8 cellular contexts compared by ENCODE assay signal in genomic region chr2:240913810-240914644, GRCh38. TPM values are rescaled to one million over a fixed set of nuclear protein-coding genes. Genes with fewer than 3 reads are reported as not detected.
DNase-seq lines count a peak whose midpoint lies in the region; ATAC-seq and TF ChIP-seq lines count a peak whose summit lies in the region.

No MANE protein-coding gene starts in this region.

- no peak for ATAC-seq in activated CD8-positive, alpha-beta T cell treated with anti-CD3 and anti-CD28 coated beads, Interleukin-2, amount 10 ng/mL, durations not matched to agents 7 days and 5 days
- peak; percentile 60 to 69 for ATAC-seq in naive B cell (ENCODE audit: low read depth in 2 of 2)
- no peak for ATAC-seq in stimulated activated effector memory CD8-positive, alpha-beta T cell treated with anti-CD3 and anti-CD28 coated beads, Interleukin-12 subunit alpha, Interleukin-12 subunit beta, amount 100 ng/mL, for 72 hours

- POLR2A ChIA-PET in activated CD8-positive, alpha-beta T cell treated with anti-CD3 and anti-CD28 coated beads, Interleukin-2, amount 10 ng/mL, durations not matched to agents 7 days and 5 days (lab: Charles Lee), result no interaction called here

- DNase-seq in DMS 273 (lab: John Stamatoyannopoulos, UW; ENCODE audit: unreplicated experiment), result peak; percentile 84
- DNase-seq in DMS 273 treated with DMSO at 0.1 percent for 48 hours (lab: John Stamatoyannopoulos, UW), result no peak
- peak; percentile 10 for DNase-seq in NCI-H146 treated with DMSO at 0.1 percent for 48 hours (lab: John Stamatoyannopoulos, UW; ENCODE audit: unreplicated experiment)
- DNase-seq in activated CD8-positive, alpha-beta T cell treated with anti-CD3 and anti-CD28 coated beads, Interleukin-2, amount 10 ng/mL, durations not matched to agents 7 days and 5 days, result peak; percentile 63
- DNase-seq in endothelial cell (ENCODE audit: low spot score), result peak; percentile 90
- DNase-seq in naive B cell, result peak; percentile 55
- DNase-seq in stimulated activated effector memory CD8-positive, alpha-beta T cell treated with anti-CD3 and anti-CD28 coated beads, Interleukin-12 subunit alpha, Interleukin-12 subunit beta, amount 100 ng/mL, for 72 hours (ENCODE audit: low spot score in 2 of 2), result peak; percentile 53 to 85
- no peak for DNase-seq in DMS153 treated with DMSO at 0.1 percent for 48 hours (lab: John Stamatoyannopoulos, UW; ENCODE audit: unreplicated experiment)

- no peaks in the 10 kb centered on the region for H3K9me3 Mint-ChIP-seq in activated CD8-positive, alpha-beta T cell treated with anti-CD3 and anti-CD28 coated beads, Interleukin-2, amount 10 ng/mL, durations not matched to agents 7 days and 5 days (ENCODE audit: insufficient read depth)
- H3K9me3 Mint-ChIP-seq in endothelial cell (ENCODE audit: unreplicated experiment), result no peaks in the 10 kb centered on the region
- no peaks in the 10 kb centered on the region for H3K9me3 Mint-ChIP-seq in naive B cell
- H3K9me3 Mint-ChIP-seq in stimulated activated effector memory CD8-positive, alpha-beta T cell treated with anti-CD3 and anti-CD28 coated beads, Interleukin-12 subunit alpha, Interleukin-12 subunit beta, amount 100 ng/mL, for 72 hours, result no peaks in the 10 kb centered on the region

- H3K27ac Mint-ChIP-seq in activated CD8-positive, alpha-beta T cell treated with anti-CD3 and anti-CD28 coated beads, Interleukin-2, amount 10 ng/mL, durations not matched to agents 7 days and 5 days, result no peak overlapping the region
- H3K27ac Mint-ChIP-seq in endothelial cell (ENCODE audit: unreplicated experiment) (no peak overlapping the region), naive B cell (no peak overlapping the region)
- no peak overlapping the region for H3K27ac Mint-ChIP-seq in stimulated activated effector memory CD8-positive, alpha-beta T cell treated with anti-CD3 and anti-CD28 coated beads, Interleukin-12 subunit alpha, Interleukin-12 subunit beta, amount 100 ng/mL, for 72 hours

- no peaks in the 10 kb centered on the region for H3K4me1 Mint-ChIP-seq in activated CD8-positive, alpha-beta T cell treated with anti-CD3 and anti-CD28 coated beads, Interleukin-2, amount 10 ng/mL, durations not matched to agents 7 days and 5 days (ENCODE audit: low read depth)
- H3K4me1 Mint-ChIP-seq in endothelial cell (ENCODE audit: unreplicated experiment) (peaks cover 2% of the 10 kb centered on the region), naive B cell (peaks cover 3 to 12% (median 4%) of the 10 kb centered on the region in 3 donors)
- H3K4me1 Mint-ChIP-seq in stimulated activated effector memory CD8-positive, alpha-beta T cell treated with anti-CD3 and anti-CD28 coated beads, Interleukin-12 subunit alpha, Interleukin-12 subunit beta, amount 100 ng/mL, for 72 hours, result no peaks in the 10 kb centered on the region

- peaks cover 5% of the 10 kb centered on the region for H3K27me3 Mint-ChIP-seq in activated CD8-positive, alpha-beta T cell treated with anti-CD3 and anti-CD28 coated beads, Interleukin-2, amount 10 ng/mL, durations not matched to agents 7 days and 5 days (ENCODE audit: low read depth)
- H3K27me3 Mint-ChIP-seq in endothelial cell (ENCODE audit: unreplicated experiment) (peaks cover 10% of the 10 kb centered on the region), naive B cell (peaks cover 14 to 55% (median 25%) of the 10 kb centered on the region in 3 donors)

- peak; percentile 84 for TF ChIP-seq CTCF in endothelial cell (IDR thresholded peaks at IDR 0.05; ENCODE audit: unreplicated experiment)

- no peaks in the 10 kb centered on the region for H3K36me3 Mint-ChIP-seq in activated CD8-positive, alpha-beta T cell treated with anti-CD3 and anti-CD28 coated beads, Interleukin-2, amount 10 ng/mL, durations not matched to agents 7 days and 5 days (ENCODE audit: low read depth)
- H3K36me3 Mint-ChIP-seq in endothelial cell (ENCODE audit: low read depth, unreplicated experiment) (no peaks in the 10 kb centered on the region), naive B cell (no peaks in the 10 kb centered on the region)
- no peaks in the 10 kb centered on the region for H3K36me3 Mint-ChIP-seq in stimulated activated effector memory CD8-positive, alpha-beta T cell treated with anti-CD3 and anti-CD28 coated beads, Interleukin-12 subunit alpha, Interleukin-12 subunit beta, amount 100 ng/mL, for 72 hours

- H3K4me3 Mint-ChIP-seq in activated CD8-positive, alpha-beta T cell treated with anti-CD3 and anti-CD28 coated beads, Interleukin-2, amount 10 ng/mL, durations not matched to agents 7 days and 5 days, result no peak overlapping the region
- H3K4me3 Mint-ChIP-seq in endothelial cell (ENCODE audit: unreplicated experiment) (no peak overlapping the region), naive B cell (peak overlapping the region in 1 of 8 donors; percentile 12)
- no peak overlapping the region for H3K4me3 Mint-ChIP-seq in stimulated activated effector memory CD8-positive, alpha-beta T cell treated with anti-CD3 and anti-CD28 coated beads, Interleukin-12 subunit alpha, Interleukin-12 subunit beta, amount 100 ng/mL, for 72 hours

- CTCF ChIA-PET in activated CD8-positive, alpha-beta T cell treated with anti-CD3 and anti-CD28 coated beads, Interleukin-2, amount 10 ng/mL, durations not matched to agents 7 days and 5 days (lab: Charles Lee), result interaction anchor here (0.7 to 1.3 kb wide), 7 partner anchors 8 to 389 kb away, joined by 3 to 4 read pairs (median 3); partner anchors contain the start of gene CROCC2

RNA-seq across cellular contexts. Expression of gene CROCC2, which starts 7.9 kb away (rescaled TPM):
- not detected for total RNA-seq in activated CD8-positive, alpha-beta T cell treated with anti-CD3 and anti-CD28 coated beads, Interleukin-2, amount 10 ng/mL, durations not matched to agents 7 days and 5 days
- total RNA-seq in endothelial cell (ENCODE audit: unreplicated experiment), result not detected
- polyA plus RNA-seq in naive B cell (ENCODE audit: low read depth in 6 of 6), result not detected

RNA-seq across cellular contexts. Expression of gene MAB21L4, which starts 18.1 kb away (rescaled TPM):
- total RNA-seq in activated CD8-positive, alpha-beta T cell treated with anti-CD3 and anti-CD28 coated beads, Interleukin-2, amount 10 ng/mL, durations not matched to agents 7 days and 5 days, result not detected
- total RNA-seq in endothelial cell (ENCODE audit: unreplicated experiment), result not detected
- not detected for polyA plus RNA-seq in naive B cell (ENCODE audit: low read depth in 6 of 6)

RNA-seq across cellular contexts. Expression of gene AGXT, which starts 45.4 kb away (rescaled TPM):
- total RNA-seq in activated CD8-positive, alpha-beta T cell treated with anti-CD3 and anti-CD28 coated beads, Interleukin-2, amount 10 ng/mL, durations not matched to agents 7 days and 5 days, result not detected
- total RNA-seq in endothelial cell (ENCODE audit: unreplicated experiment), result not detected
- not detected for polyA plus RNA-seq in naive B cell (ENCODE audit: low read depth in 6 of 6)

Comparison
In these comparisons a context has a peak if more than half of its experiments do, and no peak if none do; other contexts are left out.
1. DNase-seq: peak in DMS 273 (single experiment), NCI-H146 treated with DMSO at 0.1 percent for 48 hours (single experiment), activated CD8-positive, alpha-beta T cell treated with anti-CD3 and anti-CD28 coated beads, Interleukin-2, amount 10 ng/mL, durations not matched to agents 7 days and 5 days (single experiment), endothelial cell (single experiment), naive B cell (single experiment) and stimulated activated effector memory CD8-positive, alpha-beta T cell treated with anti-CD3 and anti-CD28 coated beads, Interleukin-12 subunit alpha, Interleukin-12 subunit beta, amount 100 ng/mL, for 72 hours (2 of 2); none in DMS 273 treated with DMSO at 0.1 percent for 48 hours (single experiment) and DMS153 treated with DMSO at 0.1 percent for 48 hours (single experiment).
2. ATAC-seq: peak in naive B cell (2 of 2); none in activated CD8-positive, alpha-beta T cell treated with anti-CD3 and anti-CD28 coated beads, Interleukin-2, amount 10 ng/mL, durations not matched to agents 7 days and 5 days (single experiment) and stimulated activated effector memory CD8-positive, alpha-beta T cell treated with anti-CD3 and anti-CD28 coated beads, Interleukin-12 subunit alpha, Interleukin-12 subunit beta, amount 100 ng/mL, for 72 hours (single experiment).